In genomic region chr9:134371731-134372130, GRCh38 we compare ENCODE assay signal across 12 cellular contexts. TPM values are rescaled to one million over a fixed set of nuclear protein-coding genes. Genes with fewer than 3 reads are reported as not detected.
DNase-seq lines count a peak whose midpoint lies in the region; ATAC-seq and TF ChIP-seq lines count a peak whose summit lies in the region.
"Had no signal": no experiment of that assay in that cellular context is flagged by ENCODE, and none has a peak within 500 bp of the region (broad histone marks: within the 10 kb centered on the region; RNA-seq: fewer than 3 reads in every experiment).

No MANE protein-coding gene starts in this region.

- H3K27ac ChIP-seq in SK-N-MC (0 out of 2 replicates have a peak overlapping the region, but pooled peaks have one; percentile 31), muscle layer of colon (ENCODE audit: low read depth, low read length) (peak overlapping the region; percentile 9), upper lobe of left lung (peak overlapping the region; percentile 81 to 95 (median 90))

- H3K9ac ChIP-seq in SK-N-MC (ENCODE audit: insufficient read length) (no peak overlapping the region), muscle layer of colon (ENCODE audit: low read length) (no peak overlapping the region)

- H3K4me3 ChIP-seq in SK-N-MC (no peak overlapping the region), fibroblast of mammary gland (ENCODE audit: control insufficient read depth, low read depth, low read length) (no peak overlapping the region), muscle layer of colon (ENCODE audit: low read depth in 1 of 2, low read length in 2 of 2) (no peak overlapping the region), upper lobe of left lung (no peak overlapping the region)

- peak in 1 of 4 donors; percentile 87 for TF ChIP-seq EP300 in upper lobe of left lung (IDR thresholded peaks at IDR 0.05)

- H3K9me3 ChIP-seq in SK-N-MC (ENCODE audit: low read depth, low read length) = no peaks in the 10 kb centered on the region
- no peaks in the 10 kb centered on the region for H3K9me3 ChIP-seq in muscle layer of colon (ENCODE audit: low read length)
- no peaks in the 10 kb centered on the region for H3K9me3 ChIP-seq in upper lobe of left lung

- WGBS in upper lobe of left lung, 2 donors = 69% methylated on average over 13 of the region's 16 CpGs; no CpG with 5 or more reads in 1 of the 2 donors

- H3K27me3 ChIP-seq in muscle layer of colon (ENCODE audit: control insufficient read depth in 1 of 2, insufficient read depth in 2 of 2, low read length in 2 of 2) (no peaks in the 10 kb centered on the region), upper lobe of left lung (no peaks in the 10 kb centered on the region)

- TF ChIP-seq CTCF in fibroblast of mammary gland (conservative IDR thresholded peaks at IDR 0.05; ENCODE audit: control insufficient read depth, insufficient read depth, low read depth, low read length) = no peak
- TF ChIP-seq CTCF in upper lobe of left lung (IDR thresholded peaks at IDR 0.05) = no peak

- TF ChIP-seq POLR2A in upper lobe of left lung (IDR thresholded peaks at IDR 0.05) = peak in 1 of 4 donors; percentile 42

- H3K4me1 ChIP-seq in muscle layer of colon (ENCODE audit: insufficient read depth, low read length) (peaks cover 56% of the 10 kb centered on the region), upper lobe of left lung (peaks cover 80 to 91% (median 87%) of the 10 kb centered on the region in 4 donors)

- ATAC-seq in upper lobe of left lung (ENCODE audit: low FRiP score in 2 of 2) (peak; percentile 70 to 74), GM18873 (IDR thresholded peaks at IDR 0.05; ENCODE audit: low FRiP score, unreplicated experiment) (no peak)
- ATAC-seq: naive thymus-derived CD8-positive, alpha-beta T cell had no signal

- H3K36me3 ChIP-seq in SK-N-MC (ENCODE audit: insufficient read depth, low read length) = no peaks in the 10 kb centered on the region
- no peaks in the 10 kb centered on the region for H3K36me3 ChIP-seq in muscle layer of colon (ENCODE audit: insufficient read depth, low read length)
- no peaks in the 10 kb centered on the region for H3K36me3 ChIP-seq in upper lobe of left lung

- DNase-seq in SK-N-MC (ENCODE audit: low read depth, low spot score) = no peak
- peak; percentile 21 for DNase-seq in fibroblast of mammary gland (ENCODE audit: low read depth)
- DNase-seq in upper lobe of left lung = peak; percentile 89 to 90
- DNase-seq in COR-L47 (lab: John Stamatoyannopoulos, UW) = no peak
- DNase-seq in activated T-cell treated with anti-CD3 and anti-CD28 coated beads, Interleukin-2, amount 50 U/mL, for 1 hour = no peak
- DNase-seq in dedifferentiated amniotic fluid mesenchymal stem cell (ENCODE audit: extremely low spot score) = no peak
- DNase-seq: naive thymus-derived CD8-positive, alpha-beta T cell; NCI-H526 treated with DMSO at 0.1 percent for 48 hours; stimulated activated CD4-positive, alpha-beta T cell treated with anti-CD3 and anti-CD28 coated beads, Interleukin-4, amount 100 ng/mL, for 1 hour; T-helper 2 cell had no signal

RNA-seq across cellular contexts. Expression of gene RXRA, which starts 45.5 kb away (rescaled TPM):
- total RNA-seq in upper lobe of left lung = 10 to 100 TPM; 43.8 to 92.7 (median 74.1) TPM

Comparison
In these comparisons a context has a peak if more than half of its experiments do, and no peak if none do; other contexts are left out.
1. DNase-seq: peak in fibroblast of mammary gland (single experiment) and upper lobe of left lung (2 of 2); none in SK-N-MC (single experiment), COR-L47 (single experiment), activated T-cell treated with anti-CD3 and anti-CD28 coated beads, Interleukin-2, amount 50 U/mL, for 1 hour (single experiment) and dedifferentiated amniotic fluid mesenchymal stem cell (single experiment).
2. H3K27ac ChIP-seq: peak in every context shown above with its lines; median percentile 90 in upper lobe of left lung; 31 in SK-N-MC; 9 in muscle layer of colon.